In the genomic region with DNA sequence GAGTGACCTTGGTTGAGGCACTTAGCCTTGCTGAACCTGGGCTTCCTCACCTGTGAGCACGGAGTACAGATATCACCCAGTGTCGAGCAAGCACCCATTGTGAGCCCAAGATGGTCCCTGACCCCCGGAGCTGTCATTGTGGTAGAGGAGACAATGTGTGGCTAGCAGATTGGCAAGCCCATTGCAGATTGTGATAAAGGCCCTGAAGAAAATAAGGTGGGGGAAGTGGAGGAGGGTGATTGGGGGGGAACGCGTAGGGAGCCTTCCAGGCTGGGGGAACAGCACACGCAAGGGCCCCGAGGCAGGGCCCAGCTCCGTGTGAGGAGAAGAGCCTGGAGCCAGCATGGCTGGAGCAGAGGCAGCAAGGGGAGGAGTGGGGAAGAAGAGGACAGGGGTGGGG, we compare ENCODE assay signal across 28 cellular contexts. TPM values are rescaled to one million over a fixed set of nuclear protein-coding genes. Genes with fewer than 3 reads are reported as not detected.
A peak's percentile ranks its signal among the peaks of the same experiment; 100 is the strongest.
DNase-seq lines count a peak whose midpoint lies in the region; ATAC-seq, FAIRE-seq and TF ChIP-seq lines count a peak whose summit lies in the region.
"Had no signal": no experiment of that assay in that cellular context is flagged by ENCODE, and none has a peak within 500 bp of the region (broad histone marks: within the 10 kb centered on the region; RNA-seq: fewer than 3 reads in every experiment).

No MANE protein-coding gene starts in this region.

- H3K23me2 ChIP-seq in H1 (ENCODE audit: low read depth, low read length), result peaks cover 4% of the 10 kb centered on the region; the same call in 1 of the 2 replicates

- intact Hi-C loops in CD14-positive monocyte (cut with micrococcal nuclease), result no loop called here
- intact Hi-C loops in IMR-90 (cut with micrococcal nuclease), result no loop called here
- intact Hi-C loops in psoas muscle (cut with DNase I), result loop anchor here in 1 of 2 donors (5.0 kb wide), 1 partner anchor 80 kb away; no protein-coding TSS in a partner anchor

- H3K36me3 ChIP-seq in IMR-90 (ENCODE audit: control insufficient read depth, insufficient read depth, low read length) (peaks cover 31% of the 10 kb centered on the region), H1 (ENCODE audit: control insufficient read depth in 2 of 4, insufficient read depth in 4 of 4, low read length in 3 of 4) (no peaks in the 10 kb centered on the region; a peak in 1 of 8 replicates), psoas muscle (ENCODE audit: insufficient read depth in 1 of 2, low read depth in 1 of 2) (peaks cover 0 to 6% of the 10 kb centered on the region in 2 donors), right atrium auricular region (peaks cover 21% of the 10 kb centered on the region)

- peak overlapping the region; percentile 57 to 97 (median 83) for H3K27ac Mint-ChIP-seq in CD14-positive monocyte
- H3K27ac Mint-ChIP-seq: activated CD8-positive, alpha-beta memory T cell treated with anti-CD3 and anti-CD28 coated beads, Interleukin-2, amount 10 ng/mL, durations not matched to agents 7 days and 5 days; activated T-helper 17 cell treated with anti-CD3 and anti-CD28 coated beads, Interleukin-2, amount 50 U/mL, for 72 hours; CD4-positive, alpha-beta T cell had no signal

- H4K5ac ChIP-seq in IMR-90 (ENCODE audit: low read depth, low read length), result no peak overlapping the region
- H4K5ac ChIP-seq in H1 (ENCODE audit: insufficient read length, low read depth, low read length), result no peak overlapping the region

- no peak for DNase-seq in CD14-positive monocyte (ENCODE audit: low spot score)
- no peak for DNase-seq in IMR-90
- DNase-seq in H1 (ENCODE audit: low read depth in 1 of 2, low spot score in 2 of 2), result no peak
- no peak for DNase-seq in psoas muscle
- no peak for DNase-seq in NCI-H2107 treated with DMSO at 0.1 percent for 48 hours (lab: John Stamatoyannopoulos, UW; ENCODE audit: unreplicated experiment)
- no peak for DNase-seq in right atrium auricular region (ENCODE audit: low spot score)
- no peak for DNase-seq in NCI-H82 treated with DMSO at 0.1 percent for 48 hours (lab: John Stamatoyannopoulos, UW; ENCODE audit: unreplicated experiment)
- no peak for DNase-seq in COR-L47 (lab: John Stamatoyannopoulos, UW)
- DNase-seq: activated CD4-positive, alpha-beta T cell treated with anti-CD3 and anti-CD28 coated beads for 1 hour; activated CD8-positive, alpha-beta memory T cell treated with anti-CD3 and anti-CD28 coated beads, Interleukin-2, amount 10 ng/mL, durations not matched to agents 7 days and 5 days; activated naive CD8-positive, alpha-beta T cell treated with anti-CD3 and anti-CD28 coated beads for 36 hours; CD4-positive, alpha-beta T cell; GM23248; Karpas-422; left ventricle myocardium superior; NCI-H1092; NCI-H2029; NCI-H446; NK-92 treated with Interleukin-12 subunit alpha and Interleukin-12 subunit beta, amount 100 ng/mL, for 24 hours; SK-N-SH; T-helper 9 cell; testis had no signal

- H2AK9ac ChIP-seq in IMR-90 (replicated peaks; ENCODE audit: low read depth, low read length, poor library complexity), result no peak overlapping the region

- H3K79me1 ChIP-seq in IMR-90 (ENCODE audit: low read depth in 1 of 2, low read length in 2 of 2), result peaks cover 8 to 50% of the 10 kb centered on the region in 2 experiments
- H3K79me1 ChIP-seq in H1 (ENCODE audit: low read depth, low read length), result peaks cover 4% of the 10 kb centered on the region

- H3K4me1 Mint-ChIP-seq in CD14-positive monocyte, result peaks cover 55% of the 10 kb centered on the region

- H3K9me1 ChIP-seq in IMR-90 (ENCODE audit: insufficient read depth, low read length), result peaks cover 10% of the 10 kb centered on the region

- H2AFZ ChIP-seq in IMR-90 (replicated peaks; ENCODE audit: low read length, poor library complexity) (peak overlapping the region; percentile 5), H1 (ENCODE audit: low read length) (no peak overlapping the region)
- H2AFZ ChIP-seq: GM23248, hepatocyte had no signal

- H3K27me3 ChIP-seq in IMR-90 (ENCODE audit: control insufficient read depth, insufficient read depth, low read length), result no peaks in the 10 kb centered on the region
- H3K27me3 ChIP-seq in H1 (replicated peaks in 1 of 4; ENCODE audit: control insufficient read depth in 3 of 4, extremely low read depth in 1 of 4, insufficient read depth in 3 of 4, low read length in 3 of 4), result no peaks in the 10 kb centered on the region
- H3K27me3 ChIP-seq in psoas muscle (ENCODE audit: insufficient read depth in 3 of 3, low read length in 2 of 3), result no peaks in the 10 kb centered on the region
- H3K27me3 ChIP-seq in right atrium auricular region, result no peaks in the 10 kb centered on the region
- H3K27me3 ChIP-seq: hepatocyte, testis had no signal

- no peak overlapping the region for H3K18ac ChIP-seq in IMR-90 (ENCODE audit: low read depth, low read length)
- H3K18ac ChIP-seq in H1 (ENCODE audit: extremely low read depth, low read length), result peak overlapping the region; percentile 26; the same call in 1 of the 2 replicates

- no peak overlapping the region for H4K91ac ChIP-seq in IMR-90 (ENCODE audit: insufficient read depth, low read depth, low read length)
- H4K91ac ChIP-seq in H1 (replicated peaks; ENCODE audit: insufficient read length, low read length), result peak overlapping the region; percentile 44

- H3K4ac ChIP-seq in IMR-90 (ENCODE audit: low read depth, low read length) (0 out of 2 replicates have a peak overlapping the region, but pooled peaks have one; percentile 41), H1 (replicated peaks; ENCODE audit: insufficient read length, low read depth, low read length) (no peak overlapping the region)

- H3K4me1 ChIP-seq in IMR-90 (ENCODE audit: control insufficient read depth, insufficient read depth, low read length) (peaks cover 11% of the 10 kb centered on the region), H1 (replicated peaks in 1 of 4; ENCODE audit: control insufficient read depth in 3 of 4, insufficient read depth in 4 of 4, low read length in 3 of 4) (peaks cover 4 to 29% (median 21%) of the 10 kb centered on the region in 4 experiments), psoas muscle (peaks cover 6% of the 10 kb centered on the region), right atrium auricular region (peaks cover 0 to 28% of the 10 kb centered on the region in 2 donors)

- TF ChIP-seq POLR2A in IMR-90 (IDR thresholded peaks at IDR 0.05; ENCODE audit: low read depth, low read length) (no peak), H1 (IDR thresholded peaks at IDR 0.05; ENCODE audit: control extremely low read depth in 1 of 2, low read depth in 2 of 2, low read length in 2 of 2) (no peak)

- H2BK12ac ChIP-seq in H1 (ENCODE audit: low read depth, low read length), result peak overlapping the region; percentile 3; the same call in 1 of the 2 replicates

- H2BK15ac ChIP-seq in IMR-90 (ENCODE audit: low read depth, low read length) (no peak overlapping the region; the same call in 2 of the 3 replicates), H1 (ENCODE audit: low read length) (no peak overlapping the region)

- in situ Hi-C loops in IMR-90 (cut with MboI; ENCODE audit: low sequenced_read_pairs), result no loop called here

- WGBS in IMR-90 (ENCODE audit: extremely low coverage in 2 of 2, insufficient read length in 1 of 2), 2 experiments, result 92% methylated on average over 5 of the region's 8 CpGs; no CpG with 5 or more reads in 1 of the 2 experiments
- WGBS in H1 (ENCODE audit: extremely low coverage in 1 of 2, insufficient coverage in 1 of 2, insufficient read length in 1 of 2, insufficient replicate concordance in 2 of 2, low coverage in 1 of 2, low lambda C conversion rate in 2 of 2, missing lambda C conversion rate in 1 of 2), 2 experiments, result 82% methylated on average over 8 of the region's 8 CpGs; no CpG with 5 or more reads in 1 of the 2 experiments
- WGBS in psoas muscle, 3 donors, result 79 to 89% (median 86%) methylated on average over 7 to 8 of the region's 8 CpGs

- H3K4me3 ChIP-seq in IMR-90 (ENCODE audit: insufficient read depth, low read depth, low read length) (no peak overlapping the region), H1 (ENCODE audit: extremely low read depth in 1 of 4, insufficient read depth in 2 of 4, low read depth in 3 of 4, low read length in 4 of 4) (no peak overlapping the region), psoas muscle (no peak overlapping the region), right atrium auricular region (no peak overlapping the region)
- H3K4me3 ChIP-seq: GM23248, hepatocyte, testis had no signal

- peaks cover 0 to 16% of the 10 kb centered on the region in 2 experiments; a peak in 2 of 4 replicates for H3K79me2 ChIP-seq in H1 (ENCODE audit: control insufficient read depth in 1 of 2, insufficient read depth in 2 of 2, low read length in 2 of 2)

- H3K36me3 Mint-ChIP-seq in CD14-positive monocyte, result peaks cover 42 to 45% of the 10 kb centered on the region in 2 donors

- ATAC-seq in IMR-90 (ENCODE audit: low read depth), result no peak
- no peak for ATAC-seq in psoas muscle
- ATAC-seq: activated CD8-positive, alpha-beta memory T cell treated with anti-CD3 and anti-CD28 coated beads, Interleukin-2, amount 10 ng/mL, durations not matched to agents 7 days and 5 days; activated T-helper 17 cell treated with anti-CD3 and anti-CD28 coated beads, Interleukin-2, amount 50 U/mL, for 72 hours; left ventricle myocardium superior had no signal

- H2BK5ac ChIP-seq in IMR-90 (ENCODE audit: low read depth, low read length, poor library complexity, severe bottlenecking), result no peak overlapping the region
- no peak overlapping the region for H2BK5ac ChIP-seq in H1 (ENCODE audit: low read depth, low read length)

- H2BK120ac ChIP-seq in IMR-90 (ENCODE audit: low read depth, low read length), result no peak overlapping the region; the same call in 1 of the 2 replicates
- no peak overlapping the region for H2BK120ac ChIP-seq in H1 (replicated peaks; ENCODE audit: low read depth, low read length)

- peaks cover 3% of the 10 kb centered on the region; the same call in 1 of the 2 replicates for H3K9me3 ChIP-seq in IMR-90 (ENCODE audit: control insufficient read depth, insufficient read depth, low read length)
- H3K9me3 ChIP-seq in H1 (ENCODE audit: insufficient read depth in 2 of 2, low read depth in 1 of 2, low read length in 1 of 2), result peaks cover 2 to 4% of the 10 kb centered on the region in 2 experiments; a peak in 2 of 4 replicates
- H3K9me3 ChIP-seq in psoas muscle, result no peaks in the 10 kb centered on the region
- H3K9me3 ChIP-seq in right atrium auricular region, result no peaks in the 10 kb centered on the region
- H3K9me3 ChIP-seq: SK-N-SH, testis had no signal

- H2BK20ac ChIP-seq in IMR-90 (ENCODE audit: low read depth, low read length) (no peak overlapping the region), H1 (ENCODE audit: low read length) (no peak overlapping the region)

- TF ChIP-seq CTCF in CD14-positive monocyte (IDR thresholded peaks at IDR 0.05), result no peak
- no peak for TF ChIP-seq CTCF in IMR-90 (conservative IDR thresholded peaks at IDR 0.05; ENCODE audit: low read depth, low read length)
- TF ChIP-seq CTCF in H1 (IDR thresholded peaks at IDR 0.05; ENCODE audit: control extremely low read depth in 1 of 3, insufficient read depth in 1 of 3, low read depth in 1 of 3, low read length in 3 of 3), result no peak
- no peak for TF ChIP-seq CTCF in psoas muscle (IDR thresholded peaks at IDR 0.05)
- TF ChIP-seq CTCF in right atrium auricular region (IDR thresholded peaks at IDR 0.05), result no peak

- POLR2A ChIA-PET in IMR-90 (lab: Charles Lee; ENCODE audit: unreplicated experiment) (interaction anchor here (0.6 kb wide), 1 partner anchor 79 kb away, joined by 4 read pairs; no protein-coding TSS in a partner anchor), H1 (lab: Charles Lee; ENCODE audit: partially characterized antibody) (interaction anchor here (0.6 to 1.1 kb wide), 3 partner anchors 10 to 136 kb away, joined by 3 read pairs; no protein-coding TSS in a partner anchor)

- H4K20me1 ChIP-seq in IMR-90 (ENCODE audit: insufficient read depth, low read length) (peaks cover 45% of the 10 kb centered on the region), H1 (replicated peaks in 1 of 2; ENCODE audit: control insufficient read depth in 1 of 2, insufficient read depth in 2 of 2, low read length in 2 of 2) (peaks cover 2 to 4% of the 10 kb centered on the region in 2 experiments)

- H3K9me3 Mint-ChIP-seq in CD14-positive monocyte, result peaks cover 0 to 14% (median 0%) of the 10 kb centered on the region in 7 donors
- H3K9me3 Mint-ChIP-seq: activated T-helper 17 cell treated with anti-CD3 and anti-CD28 coated beads, Interleukin-2, amount 50 U/mL, for 72 hours; CD4-positive, alpha-beta T cell had no signal

- H3K14ac ChIP-seq in IMR-90 (replicated peaks; ENCODE audit: low read depth, low read length), result no peak overlapping the region
- no peak overlapping the region for H3K14ac ChIP-seq in H1 (ENCODE audit: insufficient read length)

- H3K9ac ChIP-seq in IMR-90 (ENCODE audit: low read depth, low read length), result no peak overlapping the region
- no peak overlapping the region for H3K9ac ChIP-seq in H1 (replicated peaks in 1 of 4; ENCODE audit: extremely low read depth in 1 of 4, low read depth in 3 of 4, low read length in 3 of 4)
- H3K9ac ChIP-seq: GM23248, SK-N-SH had no signal

- CTCF ChIA-PET in IMR-90 (lab: Yijun Ruan, JAX) (no interaction called here), H1 (lab: Charles Lee; ENCODE audit: partially characterized antibody) (interaction anchor here (0.7 to 1.4 kb wide), 4 partner anchors 12 to 150 kb away, joined by 3 to 5 read pairs (median 4); no protein-coding TSS in a partner anchor)

- dilution Hi-C loops in IMR-90 (cut with HindIII; ENCODE audit: low sequenced_read_pairs, unreplicated experiment), result no loop called here

- H3K4me2 ChIP-seq in IMR-90 (ENCODE audit: low read depth, low read length) (no peak overlapping the region), H1 (ENCODE audit: insufficient read depth in 1 of 2, low read depth in 2 of 2, low read length in 2 of 2) (no peak overlapping the region)
- H3K4me2 ChIP-seq: hepatocyte, SK-N-SH had no signal

- H3K56ac ChIP-seq in IMR-90 (ENCODE audit: extremely low read depth, insufficient read depth, low read length) (no peak overlapping the region), H1 (replicated peaks; ENCODE audit: insufficient read length, low read depth, low read length) (no peak overlapping the region)

- H2AK5ac ChIP-seq in IMR-90 (ENCODE audit: low read depth, low read length), result peak overlapping the region; percentile 3; the same call in 1 of the 2 replicates
- H2AK5ac ChIP-seq in H1 (ENCODE audit: low read depth, low read length), result no peak overlapping the region

- no peak overlapping the region for H3K23ac ChIP-seq in IMR-90 (ENCODE audit: low read depth, low read length)
- no peak overlapping the region for H3K23ac ChIP-seq in H1 (ENCODE audit: insufficient read length)

- H3K4me3 Mint-ChIP-seq in CD14-positive monocyte, result peak overlapping the region; percentile 9 to 24
- H3K4me3 Mint-ChIP-seq: activated CD8-positive, alpha-beta memory T cell treated with anti-CD3 and anti-CD28 coated beads, Interleukin-2, amount 10 ng/mL, durations not matched to agents 7 days and 5 days; activated naive CD8-positive, alpha-beta T cell treated with anti-CD3 and anti-CD28 coated beads for 36 hours; activated T-helper 17 cell treated with anti-CD3 and anti-CD28 coated beads, Interleukin-2, amount 50 U/mL, for 72 hours; CD4-positive, alpha-beta T cell had no signal

- no peak for TF ChIP-seq EP300 in H1 (IDR thresholded peaks at IDR 0.05; ENCODE audit: borderline replicate concordance in 1 of 2, low read depth in 2 of 2, low read length in 2 of 2)

- no peak overlapping the region for H4K8ac ChIP-seq in IMR-90 (ENCODE audit: low read depth in 2 of 2, low read length in 2 of 2)
- no peak overlapping the region for H4K8ac ChIP-seq in H1 (ENCODE audit: extremely low read depth, insufficient read depth, low read length)

- H3K27ac ChIP-seq in IMR-90 (ENCODE audit: insufficient read depth, low read length) (no peak overlapping the region), H1 (ENCODE audit: low read depth, low read length) (no peak overlapping the region), psoas muscle (peak overlapping the region; percentile 34), right atrium auricular region (no peak overlapping the region)
- H3K27ac ChIP-seq: GM23248, hepatocyte had no signal

- BruUV-seq in IMR-90 (replicated peaks; lab: Mats Ljungman, UMichigan), result no TSS peak

- TF ChIP-seq RAD21 in IMR-90 (IDR thresholded peaks at IDR 0.05; ENCODE audit: low read length) (no peak), H1 (IDR thresholded peaks at IDR 0.05 in 1 of 2, conservative IDR thresholded peaks at IDR 0.05 in 1 of 2; ENCODE audit: low read depth in 2 of 2, low read length in 2 of 2) (no peak)

- FAIRE-seq in H1 (lab: Jason Lieb, UNC), result no peak
- FAIRE-seq: bronchial epithelial cell, endothelial cell of umbilical vein, GM12892, RCC 7860 had no signal

- H3K27me3 Mint-ChIP-seq in CD14-positive monocyte (ENCODE audit: low read depth in 3 of 3), result peaks cover 0 to 6% (median 0%) of the 10 kb centered on the region in 3 donors
- H3K27me3 Mint-ChIP-seq: activated CD8-positive, alpha-beta memory T cell treated with anti-CD3 and anti-CD28 coated beads, Interleukin-2, amount 10 ng/mL, durations not matched to agents 7 days and 5 days; activated naive CD8-positive, alpha-beta T cell treated with anti-CD3 and anti-CD28 coated beads for 36 hours; activated T-helper 17 cell treated with anti-CD3 and anti-CD28 coated beads, Interleukin-2, amount 50 U/mL, for 72 hours; CD4-positive, alpha-beta T cell had no signal

RNA-seq across cellular contexts. Expression of a gene that starts 6.8 kb away (rescaled TPM):
- 10 to 100 TPM; 52.4 to 80.8 TPM for polyA plus RNA-seq in CD14-positive monocyte
- total RNA-seq in IMR-90 (2012; rRNA removed), result 3.4 and 6.9 TPM in 2 replicates
- polyA plus RNA-seq in IMR-90 (2012; rRNA removed), result 17.4 and 33.6 TPM in 2 replicates
- polyA plus RNA-seq in IMR-90 (2012; cell fraction: cytosol; rRNA removed), result 18.5 and 103 TPM in 2 replicates
- 98.3 and 167 TPM in 2 replicates for polyA plus RNA-seq in IMR-90 (2012; cell fraction: nucleus; rRNA removed; ENCODE audit: low replicate concordance)
- total RNA-seq in H1 (2021; fragmentation: NEBNext Ultra II Directional; extraction: Animal tissue kit (Norgen Biotek cat#: 25700)), result 24.1 and 24.5 TPM in 2 replicates
- 7.1 and 13.1 TPM in 2 replicates for polyA plus RNA-seq in H1 (2011; rRNA removed)
- polyA plus RNA-seq in H1 (2011; cell fraction: cytosol; rRNA removed), result 16.1 TPM
- polyA plus RNA-seq in H1 (2011; cell fraction: nucleus; rRNA removed), result 10.5 TPM
- 6.1 to 8.3 TPM (median 7.2 TPM) in 4 replicates for polyA plus RNA-seq in H1 (2012, experiment 1 of 2)
- 4.8 TPM for polyA plus RNA-seq in H1 (2012, experiment 2 of 2)
- 15.1 TPM for polyA plus RNA-seq in H1 (2013, experiment 1 of 2)
- 15.0 TPM for polyA plus RNA-seq in H1 (2013, experiment 2 of 2)
- 1.3 and 1.4 TPM in 2 replicates for polyA minus RNA-seq in H1 (2011; rRNA and poly(A)+ RNA removed)
- 18.6 TPM for polyA minus RNA-seq in H1 (2011; cell fraction: cytosol; rRNA and poly(A)+ RNA removed)
- polyA minus RNA-seq in H1 (2011; cell fraction: nucleus; rRNA and poly(A)+ RNA removed), result 16.1 TPM
- total RNA-seq in psoas muscle, result 100 to 1,000 TPM; 144 to 445 (median 283) TPM
- polyA plus RNA-seq in psoas muscle, result 100 to 1,000 TPM in 1 of 3 donors, 10 to 100 TPM in 2; 38.7 to 125 (median 83.2) TPM
- total RNA-seq in right atrium auricular region, result 100 to 1,000 TPM in 1 of 2 donors, 10 to 100 TPM in 1; 61.3 to 102 TPM

RNA-seq across cellular contexts. Expression of a gene that starts 43.9 kb away (rescaled TPM):
- polyA plus RNA-seq in CD14-positive monocyte, result 10 to 100 TPM; 19.6 to 25.2 TPM
- 24.0 and 25.3 TPM in 2 replicates for total RNA-seq in IMR-90 (2012; rRNA removed)
- polyA plus RNA-seq in IMR-90 (2012; rRNA removed), result 59.9 and 67.6 TPM in 2 replicates
- 26.9 and 58.5 TPM in 2 replicates for polyA plus RNA-seq in IMR-90 (2012; cell fraction: cytosol; rRNA removed)
- 24.5 and 45.9 TPM in 2 replicates for polyA plus RNA-seq in IMR-90 (2012; cell fraction: nucleus; rRNA removed; ENCODE audit: low replicate concordance)
- total RNA-seq in H1 (2021; fragmentation: NEBNext Ultra II Directional; extraction: Animal tissue kit (Norgen Biotek cat#: 25700)), result 28.9 and 33.3 TPM in 2 replicates
- 75.9 and 82.7 TPM in 2 replicates for polyA plus RNA-seq in H1 (2011; rRNA removed)
- 32.6 TPM for polyA plus RNA-seq in H1 (2011; cell fraction: cytosol; rRNA removed)
- polyA plus RNA-seq in H1 (2011; cell fraction: nucleus; rRNA removed), result 44.3 TPM
- polyA plus RNA-seq in H1 (2012, experiment 1 of 2), result 23.4 to 37.5 TPM (median 32.2 TPM) in 4 replicates
- 31.5 TPM for polyA plus RNA-seq in H1 (2012, experiment 2 of 2)
- polyA plus RNA-seq in H1 (2013, experiment 1 of 2), result 51.2 TPM
- 59.3 TPM for polyA plus RNA-seq in H1 (2013, experiment 2 of 2)
- polyA minus RNA-seq in H1 (2011; rRNA and poly(A)+ RNA removed), result 63.8 and 102 TPM in 2 replicates
- 37.4 TPM for polyA minus RNA-seq in H1 (2011; cell fraction: cytosol; rRNA and poly(A)+ RNA removed)
- polyA minus RNA-seq in H1 (2011; cell fraction: nucleus; rRNA and poly(A)+ RNA removed), result 12.9 TPM
- 10 to 100 TPM; 17.5 to 59.2 (median 35.0) TPM for total RNA-seq in psoas muscle
- 10 to 100 TPM; 23.8 to 55.1 (median 49.2) TPM for polyA plus RNA-seq in psoas muscle
- total RNA-seq in right atrium auricular region, result 10 to 100 TPM; 26.1 to 30.7 TPM
